ENCODE assay signal across 14 cellular contexts in the genomic region with DNA sequence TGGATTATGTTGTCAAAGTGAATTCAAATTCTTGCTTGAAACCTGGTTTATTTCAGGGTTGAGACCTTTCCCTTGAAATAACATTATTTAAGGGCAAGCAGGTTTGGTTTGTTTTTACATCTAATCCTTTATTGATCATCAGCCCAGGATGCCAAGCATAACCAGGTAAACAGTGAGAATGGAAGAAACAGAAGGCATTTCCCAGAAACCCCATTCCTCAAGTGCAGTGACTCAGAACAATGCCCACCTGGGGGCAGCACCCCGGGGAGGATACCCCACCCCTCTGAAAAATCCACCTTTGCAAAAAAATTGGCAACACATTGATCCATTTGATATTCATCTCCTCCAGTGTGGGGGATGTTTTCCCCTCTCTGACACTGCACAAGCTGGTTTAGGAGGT. TPM values are rescaled to one million over a fixed set of nuclear protein-coding genes. Genes with fewer than 3 reads are reported as not detected.
DNase-seq lines count a peak whose midpoint lies in the region; ATAC-seq and TF ChIP-seq lines count a peak whose summit lies in the region.
"Had no signal": no experiment of that assay in that cellular context is flagged by ENCODE, and none has a peak within 500 bp of the region (broad histone marks: within the 10 kb centered on the region; RNA-seq: fewer than 3 reads in every experiment).

No MANE protein-coding gene starts in this region.

- no peak overlapping the region for H3K27ac ChIP-seq in AG04450 (ENCODE audit: low read depth, low read length)
- no peak overlapping the region for H3K27ac ChIP-seq in DND-41 (ENCODE audit: low read length)
- no peak overlapping the region for H3K27ac ChIP-seq in foreskin keratinocyte

- no peak overlapping the region for H3K4me2 ChIP-seq in DND-41 (ENCODE audit: insufficient read depth, low read length)

- H3K27me3 ChIP-seq in AG04450 (ENCODE audit: control insufficient read depth, insufficient read depth, low read length) = no peaks in the 10 kb centered on the region
- no peaks in the 10 kb centered on the region for H3K27me3 ChIP-seq in DND-41 (ENCODE audit: insufficient read depth, low read length, poor library complexity)
- no peaks in the 10 kb centered on the region for H3K27me3 ChIP-seq in foreskin keratinocyte

- CTCF ChIA-PET in AG04450 (lab: Charles Lee) = no interaction called here

- H3K4me1 ChIP-seq in DND-41 (ENCODE audit: insufficient read depth, low read length) (no peaks in the 10 kb centered on the region), foreskin keratinocyte (no peaks in the 10 kb centered on the region)

- no peak for DNase-seq in AG04450 (ENCODE audit: low read depth, low spot score)
- DNase-seq in DND-41 = no peak
- peak; percentile 76 for DNase-seq in NCI-H69 (lab: John Stamatoyannopoulos, UW)
- DNase-seq in foreskin keratinocyte = no peak
- DNase-seq in NCI-H1048 (lab: John Stamatoyannopoulos, UW) = no peak
- DNase-seq in NCI-H226 = no peak
- DNase-seq in DMS79 treated with DMSO at 0.1 percent for 48 hours (lab: John Stamatoyannopoulos, UW) = no peak
- DNase-seq in GOT3 (lab: John Stamatoyannopoulos, UW) = no peak
- DNase-seq: activated B cell treated with CpG ODN at 0.5 μM for 24 hours; central memory CD4-positive, alpha-beta T cell; midbrain; NCI-H1092 treated with DMSO at 0.1 percent for 48 hours; NCI-H526 treated with DMSO at 0.1 percent for 48 hours; stimulated activated CD4-positive, alpha-beta T cell treated with anti-CD3 and anti-CD28 coated beads, Interleukin-4, amount 100 ng/mL, for 24 hours had no signal

- H4K20me1 ChIP-seq in DND-41 (ENCODE audit: insufficient read depth, low read length) = no peaks in the 10 kb centered on the region; the same call in 1 of the 2 replicates

- POLR2A ChIA-PET in AG04450 (lab: Yijun Ruan, JAX) = no interaction called here

- H3K9me3 ChIP-seq in AG04450 (ENCODE audit: control insufficient read depth, insufficient read depth, low read length) (no peaks in the 10 kb centered on the region; the same call in 1 of the 2 replicates), DND-41 (ENCODE audit: insufficient read depth, low read length, severe bottlenecking) (no peaks in the 10 kb centered on the region)

- TF ChIP-seq CTCF in AG04450 (IDR thresholded peaks at IDR 0.05; ENCODE audit: low read depth, low read length) (peak; percentile 20; the same call in 1 of the 2 replicates), DND-41 (IDR thresholded peaks at IDR 0.05; ENCODE audit: borderline replicate concordance, extremely low read depth, low read length, poor library complexity, severe bottlenecking) (peak; percentile 47), foreskin keratinocyte (conservative IDR thresholded peaks at IDR 0.05) (peak; percentile 3)

- peaks cover 12% of the 10 kb centered on the region for H3K36me3 ChIP-seq in DND-41 (ENCODE audit: insufficient read depth, low read length)

- ATAC-seq in DND-41 (ENCODE audit: insufficient read depth, low read depth) = no peak
- ATAC-seq in foreskin keratinocyte = no peak

- H3K9ac ChIP-seq in DND-41 (ENCODE audit: low read depth, low read length) = no peak overlapping the region

- H3K4me3 ChIP-seq in AG04450 (ENCODE audit: low read depth, low read length) (no peak overlapping the region), DND-41 (ENCODE audit: low read depth in 1 of 2, low read length in 2 of 2) (no peak overlapping the region)

- no peak overlapping the region for H2AFZ ChIP-seq in DND-41 (ENCODE audit: low read depth, low read length)

- no peaks in the 10 kb centered on the region for H3K79me2 ChIP-seq in DND-41 (ENCODE audit: insufficient read depth, low read length)

RNA-seq across cellular contexts. Expression of a gene that starts 32.5 kb away (rescaled TPM):
- polyA plus RNA-seq in AG04450 (2011; rRNA removed) = 40.2 and 43.6 TPM in 2 replicates
- polyA minus RNA-seq in AG04450 (2011; rRNA and poly(A)+ RNA removed) = 32.3 and 36.1 TPM in 2 replicates
- 35.3 and 35.9 TPM in 2 replicates for total RNA-seq in foreskin keratinocyte
- polyA plus RNA-seq in foreskin keratinocyte = 13.3 and 16.8 TPM in 2 replicates

RNA-seq across cellular contexts. Expression of a gene that starts 32.7 kb away (rescaled TPM):
- 5.9 and 8.9 TPM in 2 replicates for polyA plus RNA-seq in AG04450 (2011; rRNA removed)
- 10.1 and 12.8 TPM in 2 replicates for polyA minus RNA-seq in AG04450 (2011; rRNA and poly(A)+ RNA removed)
- total RNA-seq in foreskin keratinocyte = 11.6 and 12.3 TPM in 2 replicates
- 5.6 and 6.3 TPM in 2 replicates for polyA plus RNA-seq in foreskin keratinocyte

RNA-seq across cellular contexts. Expression of a gene that starts 37.2 kb away (rescaled TPM):
- 28.7 and 30.5 TPM in 2 replicates for polyA plus RNA-seq in AG04450 (2011; rRNA removed)
- 23.4 and 25.2 TPM in 2 replicates for polyA minus RNA-seq in AG04450 (2011; rRNA and poly(A)+ RNA removed)
- total RNA-seq in foreskin keratinocyte = 21.5 and 23.2 TPM in 2 replicates
- 7.4 and 8.0 TPM in 2 replicates for polyA plus RNA-seq in foreskin keratinocyte
